27 cellular contexts compared by ENCODE assay signal in genomic region chr4:48030470-48030869, GRCh38. TPM values are rescaled to one million over a fixed set of nuclear protein-coding genes. Genes with fewer than 3 reads are reported as not detected.
"Had no signal": no experiment of that assay in that cellular context is flagged by ENCODE, and none has a peak within 500 bp of the region (broad histone marks: within the 10 kb centered on the region; RNA-seq: fewer than 3 reads in every experiment).

No MANE protein-coding gene starts in this region.

- H3K4me2 ChIP-seq: hepatocyte had no signal

- H3K4me1 ChIP-seq: ascending aorta, testis had no signal

- H3K79me2 ChIP-seq: hepatocyte had no signal

- H3K4me3 ChIP-seq: ascending aorta, gastroesophageal sphincter, hepatocyte, pancreas, psoas muscle, testis, transverse colon had no signal

- H3K27ac ChIP-seq: ascending aorta, gastroesophageal sphincter, hepatocyte, pancreas, psoas muscle, testis had no signal

- H3K4me3 Mint-ChIP-seq: activated CD8-positive, alpha-beta memory T cell treated with anti-CD3 and anti-CD28 coated beads, Interleukin-2, amount 10 ng/mL, durations not matched to agents 7 days and 5 days; activated CD8-positive, alpha-beta T cell treated with anti-CD3 and anti-CD28 coated beads, Interleukin-2, amount 10 ng/mL, durations not matched to agents 7 days and 5 days; brain; effector memory CD8-positive, alpha-beta T cell; immature natural killer cell; naive thymus-derived CD4-positive, alpha-beta T cell; T-helper 1 cell treated with Interleukin-12 subunit alpha and Interleukin-12 subunit beta and Interleukin-4 antibody, amounts not matched to agents 30 μg/mL and 1 μg/mL, for 36 hours had no signal

- DNase-seq: activated CD4-positive, alpha-beta T cell treated with anti-CD3 and anti-CD28 coated beads for 1 hour; activated CD8-positive, alpha-beta memory T cell treated with anti-CD3 and anti-CD28 coated beads, Interleukin-2, amount 10 ng/mL, durations not matched to agents 7 days and 5 days; activated CD8-positive, alpha-beta T cell treated with anti-CD3 and anti-CD28 coated beads, Interleukin-2, amount 10 ng/mL, durations not matched to agents 7 days and 5 days; activated naive CD4-positive, alpha-beta T cell; activated T-cell treated with anti-CD3 and anti-CD28 coated beads, Interleukin-2, amount 50 U/mL, for 48 hours; cortex of kidney; effector memory CD8-positive, alpha-beta T cell; erythroblast; immature natural killer cell; kidney; midbrain; naive thymus-derived CD4-positive, alpha-beta T cell; nucleus accumbens; pancreas; psoas muscle; stimulated activated CD4-positive, alpha-beta T cell treated with anti-CD3 and anti-CD28 coated beads, Interleukin-15, amount 100 ng/mL, for 24 hours; stimulated activated CD4-positive, alpha-beta T cell treated with anti-CD3 and anti-CD28 coated beads, Interleukin-2, amount 100 ng/mL, for 24 hours; stimulated activated naive CD4-positive, alpha-beta T cell treated with Interleukin-2 at 50 U/mL for 16 hours; T-helper 9 cell; testis; transverse colon had no signal

- H3K9me3 Mint-ChIP-seq: brain; effector memory CD8-positive, alpha-beta T cell; immature natural killer cell; naive thymus-derived CD4-positive, alpha-beta T cell; T-helper 1 cell treated with Interleukin-12 subunit alpha and Interleukin-12 subunit beta and Interleukin-4 antibody, amounts not matched to agents 30 μg/mL and 1 μg/mL, for 36 hours had no signal

- H2AFZ ChIP-seq: hepatocyte had no signal

- H3K27ac Mint-ChIP-seq: activated CD8-positive, alpha-beta memory T cell treated with anti-CD3 and anti-CD28 coated beads, Interleukin-2, amount 10 ng/mL, durations not matched to agents 7 days and 5 days; activated CD8-positive, alpha-beta T cell treated with anti-CD3 and anti-CD28 coated beads, Interleukin-2, amount 10 ng/mL, durations not matched to agents 7 days and 5 days; activated naive CD4-positive, alpha-beta T cell treated with anti-CD3 and anti-CD28 coated beads, Interleukin-2, amount 50 U/mL, for 72 hours; brain; effector memory CD8-positive, alpha-beta T cell; immature natural killer cell; naive thymus-derived CD4-positive, alpha-beta T cell; T-helper 1 cell treated with Interleukin-12 subunit alpha and Interleukin-12 subunit beta and Interleukin-4 antibody, amounts not matched to agents 30 μg/mL and 1 μg/mL, for 36 hours had no signal

- H3K36me3 ChIP-seq: ascending aorta, gastroesophageal sphincter, pancreas had no signal

- H3K27me3 ChIP-seq: ascending aorta, gastroesophageal sphincter, hepatocyte, pancreas, testis, transverse colon had no signal

- ATAC-seq: activated CD8-positive, alpha-beta memory T cell treated with anti-CD3 and anti-CD28 coated beads, Interleukin-2, amount 10 ng/mL, durations not matched to agents 7 days and 5 days; activated CD8-positive, alpha-beta T cell treated with anti-CD3 and anti-CD28 coated beads, Interleukin-2, amount 10 ng/mL, durations not matched to agents 7 days and 5 days; activated naive CD4-positive, alpha-beta T cell treated with anti-CD3 and anti-CD28 coated beads, Interleukin-2, amount 50 U/mL, for 72 hours; effector memory CD8-positive, alpha-beta T cell; gastroesophageal sphincter; naive thymus-derived CD4-positive, alpha-beta T cell; pancreas; psoas muscle had no signal

- H3K9me3 ChIP-seq: ascending aorta, gastroesophageal sphincter, pancreas, psoas muscle, testis, transverse colon had no signal

- H3K36me3 Mint-ChIP-seq: activated CD8-positive, alpha-beta memory T cell treated with anti-CD3 and anti-CD28 coated beads, Interleukin-2, amount 10 ng/mL, durations not matched to agents 7 days and 5 days; brain; immature natural killer cell; naive thymus-derived CD4-positive, alpha-beta T cell had no signal

RNA-seq across cellular contexts. Expression of gene CNGA1, which starts 14.0 kb away (rescaled TPM):
- total RNA-seq: activated CD8-positive, alpha-beta memory T cell treated with anti-CD3 and anti-CD28 coated beads, Interleukin-2, amount 10 ng/mL, durations not matched to agents 7 days and 5 days; activated CD8-positive, alpha-beta T cell treated with anti-CD3 and anti-CD28 coated beads, Interleukin-2, amount 10 ng/mL, durations not matched to agents 7 days and 5 days; ascending aorta; naive thymus-derived CD4-positive, alpha-beta T cell had no signal
